In genomic region chrX:42930951-42931350, GRCh38 we compare ENCODE assay signal across 29 cellular contexts.
"Had no signal": no experiment of that assay in that cellular context is flagged by ENCODE, and none has a peak within 500 bp of the region (broad histone marks: within the 10 kb centered on the region; RNA-seq: fewer than 3 reads in every experiment).

No MANE protein-coding gene starts in this region.

- DNase-seq: activated CD4-positive, alpha-beta memory T cell treated with anti-CD3 and anti-CD28 coated beads for 36 hours; activated CD4-positive, alpha-beta T cell treated with anti-CD3 and anti-CD28 coated beads, Interleukin-2, amount 10 ng/mL, durations not matched to agents 7 days and 5 days; activated CD4-positive, CD25-positive, alpha-beta regulatory T cell; activated CD8-positive, alpha-beta memory T cell treated with anti-CD3 and anti-CD28 coated beads for 24 hours; activated naive CD4-positive, alpha-beta T cell treated with anti-CD3 and anti-CD28 coated beads, Interleukin-2, amount 50 U/mL, for 16 hours; activated T-cell treated with anti-CD3 and anti-CD28 coated beads for 4 hours; activated T-cell treated with anti-CD3 and anti-CD28 coated beads, Interleukin-2, amount 50 U/mL, for 48 hours; amniotic stem cell; brain microvascular endothelial cell; IMR-90; Kasumi-1; KBM-7; NCI-H1092; NCI-H1417; NCI-H1694; NCI-H2029 treated with DMSO at 0.1 percent for 48 hours; NCI-H510A treated with DMSO at 0.1 percent for 48 hours; NCI-H69; NK-92 treated with Interleukin-12 subunit alpha and Interleukin-12 subunit beta, amount 100 ng/mL, for 24 hours; OCI-M1; Right ventricle myocardium superior; SJCRH30; SK-N-SH; T-helper 1 cell had no signal

- H3K36me3 ChIP-seq: ascending aorta, brain microvascular endothelial cell, SJCRH30 had no signal

- H3K36me3 Mint-ChIP-seq: activated CD4-positive, alpha-beta memory T cell treated with anti-CD3 and anti-CD28 coated beads for 36 hours had no signal

- H3K27me3 ChIP-seq: ascending aorta, brain microvascular endothelial cell, SJCRH30 had no signal

- H3K9me3 Mint-ChIP-seq: activated CD4-positive, alpha-beta memory T cell treated with anti-CD3 and anti-CD28 coated beads for 36 hours had no signal

- H3K9me3 ChIP-seq: ascending aorta, SJCRH30, SK-N-SH had no signal

- H3K27ac ChIP-seq: ascending aorta, brain microvascular endothelial cell, RWPE1, SJCRH30, VCaP had no signal

- H3K4me3 Mint-ChIP-seq: activated CD4-positive, alpha-beta memory T cell treated with anti-CD3 and anti-CD28 coated beads for 36 hours; activated CD4-positive, alpha-beta T cell treated with anti-CD3 and anti-CD28 coated beads, Interleukin-2, amount 10 ng/mL, durations not matched to agents 7 days and 5 days; activated T-helper 17 cell treated with anti-CD3 and anti-CD28 coated beads, Interleukin-2, amount 50 U/mL, for 72 hours had no signal

- H3K4me2 ChIP-seq: SK-N-SH had no signal

- H3K4me1 ChIP-seq: ascending aorta had no signal

- H3K27ac Mint-ChIP-seq: activated CD4-positive, alpha-beta memory T cell treated with anti-CD3 and anti-CD28 coated beads for 36 hours; activated CD4-positive, alpha-beta T cell treated with anti-CD3 and anti-CD28 coated beads, Interleukin-2, amount 10 ng/mL, durations not matched to agents 7 days and 5 days; activated T-helper 17 cell treated with anti-CD3 and anti-CD28 coated beads, Interleukin-2, amount 50 U/mL, for 72 hours had no signal

- H3K4me3 ChIP-seq: ascending aorta, SJCRH30 had no signal

- H3K27me3 Mint-ChIP-seq: activated CD4-positive, alpha-beta memory T cell treated with anti-CD3 and anti-CD28 coated beads for 36 hours; activated CD4-positive, alpha-beta T cell treated with anti-CD3 and anti-CD28 coated beads, Interleukin-2, amount 10 ng/mL, durations not matched to agents 7 days and 5 days; activated T-helper 17 cell treated with anti-CD3 and anti-CD28 coated beads, Interleukin-2, amount 50 U/mL, for 72 hours had no signal

- ATAC-seq: activated T-helper 17 cell treated with anti-CD3 and anti-CD28 coated beads, Interleukin-2, amount 50 U/mL, for 72 hours; Panc1 had no signal
